In genomic region chr4:103091601-103092223, GRCh38 we compare ENCODE assay signal across 8 cellular contexts. TPM values are rescaled to one million over a fixed set of nuclear protein-coding genes. Genes with fewer than 3 reads are reported as not detected.
DNase-seq lines count a peak whose midpoint lies in the region; ATAC-seq and TF ChIP-seq lines count a peak whose summit lies in the region.

No MANE protein-coding gene starts in this region.

- H3K27ac ChIP-seq in heart left ventricle = no peak overlapping the region
- H3K27ac ChIP-seq in right cardiac atrium (ENCODE audit: low read length) = no peak overlapping the region
- H3K27ac ChIP-seq in H9 (ENCODE audit: insufficient read length, low read depth, low read length) = no peak overlapping the region
- no peak overlapping the region for H3K27ac ChIP-seq in RWPE2 (ENCODE audit: poor library complexity, severe bottlenecking)
- H3K27ac ChIP-seq in testis = no peak overlapping the region

- TF ChIP-seq CTCF in heart left ventricle (IDR thresholded peaks at IDR 0.05) (peak in 11 of 12 donors; percentile 12 to 55 (median 42)), H9 (conservative IDR thresholded peaks at IDR 0.05) (peak; percentile 79), LNCAP (IDR thresholded peaks at IDR 0.05) (peak; percentile 62), RWPE2 (IDR thresholded peaks at IDR 0.05; ENCODE audit: poor library complexity, severe bottlenecking) (peak; percentile 84), astrocyte of the spinal cord (IDR thresholded peaks at IDR 0.05; ENCODE audit: low read depth, low read length) (peak; percentile 55), testis (IDR thresholded peaks at IDR 0.05) (peak in 1 of 3 experiments; percentile 5)

- no peaks in the 10 kb centered on the region for H3K9me3 Mint-ChIP-seq in H9

- peaks cover 0 to 85% (median 49%) of the 10 kb centered on the region in 9 donors for H3K36me3 ChIP-seq in heart left ventricle
- H3K36me3 ChIP-seq in RWPE2 (ENCODE audit: low read depth) = peaks cover 30% of the 10 kb centered on the region
- no peaks in the 10 kb centered on the region for H3K36me3 ChIP-seq in testis (ENCODE audit: low read depth, missing control alignments)

- no peak overlapping the region for H2AFZ ChIP-seq in H9 (ENCODE audit: low read length)

- no peak overlapping the region for H4K5ac ChIP-seq in H9 (ENCODE audit: insufficient read length, low read depth, low read length)

- peaks cover 13 to 39% (median 36%) of the 10 kb centered on the region in 3 experiments; a peak in 6 of 7 replicates for H3K36me3 Mint-ChIP-seq in H9 (ENCODE audit: insufficient read depth in 1 of 3, low read depth in 3 of 3)

- no peak overlapping the region for H2BK20ac ChIP-seq in H9 (ENCODE audit: low read depth, low read length, poor library complexity, severe bottlenecking)

- H3K56ac ChIP-seq in H9 (ENCODE audit: insufficient read length, low read depth, low read length) = no peak overlapping the region

- no peaks in the 10 kb centered on the region for H3K27me3 Mint-ChIP-seq in H9 (ENCODE audit: low read depth)

- 0 out of 4 replicates have a peak, but pooled peaks cover 0 to 2% of the 10 kb centered on the region in 2 experiments for H3K4me1 Mint-ChIP-seq in H9

- no peak overlapping the region for H2BK12ac ChIP-seq in H9 (ENCODE audit: insufficient read length, low read depth, low read length)

- H3K9me3 ChIP-seq in heart left ventricle (no peaks in the 10 kb centered on the region), right cardiac atrium (ENCODE audit: control insufficient read depth, low read length) (no peaks in the 10 kb centered on the region), H9 (ENCODE audit: control insufficient read depth, low read depth, low read length) (no peaks in the 10 kb centered on the region), RWPE2 (ENCODE audit: severe bottlenecking) (no peaks in the 10 kb centered on the region), testis (no peaks in the 10 kb centered on the region)

- H2BK120ac ChIP-seq in H9 (ENCODE audit: low read depth, low read length, poor library complexity, severe bottlenecking) = no peak overlapping the region

- intact Hi-C loops in heart left ventricle (cut with DNase I) = loop anchor here in 9 of 10 donors (5.0 to 10.0 kb wide), 9 partner anchors 47 to 657 kb away; partner anchors contain the start of gene SLC9B1 (in 1 of the 9)
- intact Hi-C loops in right cardiac atrium (cut with DNase I) = loop anchor here in 3 of 4 donors (5.0 to 10.0 kb wide), 2 partner anchors 467 to 644 kb away; no protein-coding TSS in a partner anchor
- intact Hi-C loops in left colon (cut with DNase I, micrococcal nuclease) = loop anchor here in 1 of 2 donors (10.0 kb wide), 1 partner anchor 47 kb away; no protein-coding TSS in a partner anchor
- intact Hi-C loops in testis (cut with DNase I; ENCODE audit: low total_unique reads) = no loop called here

- no peak overlapping the region for H3K27ac Mint-ChIP-seq in H9

- H3K4me3 ChIP-seq in heart left ventricle (no peak overlapping the region), right cardiac atrium (ENCODE audit: low read length) (no peak overlapping the region), RWPE2 (ENCODE audit: severe bottlenecking) (no peak overlapping the region), astrocyte of the spinal cord (ENCODE audit: low read depth, low read length) (no peak overlapping the region), testis (no peak overlapping the region)

- TF ChIP-seq POLR2A in heart left ventricle (IDR thresholded peaks at IDR 0.05) = no peak
- no peak for TF ChIP-seq POLR2A in testis (IDR thresholded peaks at IDR 0.05)

- H3T11ph ChIP-seq in H9 (ENCODE audit: low read length) = no peak overlapping the region

- H4K91ac ChIP-seq in H9 (ENCODE audit: insufficient read length, low read depth, low read length) = no peak overlapping the region

- H3K79me2 ChIP-seq in H9 (ENCODE audit: insufficient read depth, low read length) = no peaks in the 10 kb centered on the region

- no peak overlapping the region; a peak in 1 of 5 replicates for H3K4me3 Mint-ChIP-seq in H9

- no peak overlapping the region for H3K23ac ChIP-seq in H9 (ENCODE audit: insufficient read length, low read depth, low read length)

- H2BK5ac ChIP-seq in H9 (ENCODE audit: insufficient read length, low read length) = no peak overlapping the region

- no peak overlapping the region for H3K9ac ChIP-seq in H9 (ENCODE audit: extremely low read depth, insufficient read length, low read length)

- DNase-seq in heart left ventricle = no peak
- no peak for DNase-seq in right cardiac atrium
- DNase-seq in H9 = no peak
- DNase-seq in RWPE2 (ENCODE audit: low spot score) = no peak
- peak; percentile 78 for DNase-seq in astrocyte of the spinal cord (ENCODE audit: low read depth, low spot score)
- peak in 1 of 2 donors; percentile 16 for DNase-seq in left colon
- peak; percentile 33 for DNase-seq in testis

- H3K4me1 ChIP-seq in heart left ventricle (peaks cover 0 to 14% (median 0%) of the 10 kb centered on the region in 12 donors), right cardiac atrium (ENCODE audit: control insufficient read depth, insufficient read depth, low read length) (no peaks in the 10 kb centered on the region), H9 (ENCODE audit: insufficient read depth, low read length) (no peaks in the 10 kb centered on the region), RWPE2 (ENCODE audit: insufficient read depth, poor library complexity, severe bottlenecking) (no peaks in the 10 kb centered on the region), testis (no peaks in the 10 kb centered on the region)

- in situ Hi-C loops in astrocyte of the spinal cord (cut with HindIII; ENCODE audit: low sequenced_read_pairs) = no loop called here

- H4K8ac ChIP-seq in H9 (replicated peaks; ENCODE audit: insufficient read length, low read depth, low read length) = no peak overlapping the region

- H3K4me2 ChIP-seq in H9 (ENCODE audit: insufficient read depth, insufficient read length, low read length) = no peak overlapping the region

- H3K18ac ChIP-seq in H9 (ENCODE audit: insufficient read length, low read depth, low read length) = no peak overlapping the region

- no peak overlapping the region for H3K4ac ChIP-seq in H9 (ENCODE audit: low read depth, low read length)

- no peak overlapping the region for H3K14ac ChIP-seq in H9 (ENCODE audit: insufficient read depth, low read length)

- WGBS in heart left ventricle, 4 donors = 64 to 74% (median 69%) methylated on average over 3 of the region's 3 CpGs
- 56% methylated on average over 3 of the region's 3 CpGs for WGBS in right cardiac atrium
- WGBS in H9 (ENCODE audit: extremely low coverage, insufficient read length, low lambda C conversion rate) = no CpG with 5 or more reads among the region's 3 CpGs
- WGBS in testis, 2 donors = 62 to 66% methylated on average over 3 of the region's 3 CpGs

- H3K27me3 ChIP-seq in heart left ventricle (no peaks in the 10 kb centered on the region), right cardiac atrium (ENCODE audit: control insufficient read depth, insufficient read depth) (no peaks in the 10 kb centered on the region), H9 (ENCODE audit: insufficient read depth, low read length) (no peaks in the 10 kb centered on the region), RWPE2 (ENCODE audit: insufficient read depth, poor library complexity, severe bottlenecking) (no peaks in the 10 kb centered on the region), testis (no peaks in the 10 kb centered on the region)

- H3K79me1 ChIP-seq in H9 (ENCODE audit: insufficient read depth, low read depth, low read length, poor library complexity, severe bottlenecking) = no peaks in the 10 kb centered on the region

- ATAC-seq in heart left ventricle (no peak), right cardiac atrium (no peak), RWPE2 (ENCODE audit: low read depth) (peak; percentile 41; the same call in 2 of the 3 replicates), left colon (peak; percentile 67)

- no peak overlapping the region for H2AK5ac ChIP-seq in H9 (ENCODE audit: insufficient read length, low read length)

- H2BK15ac ChIP-seq in H9 (ENCODE audit: low read depth, low read length) = no peak overlapping the region

- no peaks in the 10 kb centered on the region for H3K23me2 ChIP-seq in H9 (ENCODE audit: insufficient read length, low read depth, low read length, poor library complexity, severe bottlenecking)

- no peaks in the 10 kb centered on the region for H4K20me1 ChIP-seq in H9 (ENCODE audit: control insufficient read depth, insufficient read depth, insufficient read length)

RNA-seq across cellular contexts. Expression of gene BDH2, which starts 7.9 kb away (rescaled TPM):
- total RNA-seq in heart left ventricle (10 to 100 TPM; 20.3 to 38.0 (median 25.8) TPM), right cardiac atrium (10 to 100 TPM; 33.1 to 49.5 (median 43.9) TPM), H9 (2021) (39.3 and 40.2 TPM in 2 replicates), left colon (10 to 100 TPM; 28.6 to 35.4 TPM), testis (10 to 100 TPM; 53.1 to 54.7 TPM)
- polyA plus RNA-seq in heart left ventricle (10 to 100 TPM; 21.4 to 23.0 TPM), right cardiac atrium (46.6 TPM), testis (ENCODE audit: insufficient read depth, low read depth, low replicate concordance) (41.2 TPM)

RNA-seq across cellular contexts. Expression of gene SLC9B2, which starts 15.2 kb away (rescaled TPM):
- 1 to 10 TPM; 1.4 to 7.1 (median 4.6) TPM for total RNA-seq in heart left ventricle
- 1 to 10 TPM; 1.7 to 5.1 TPM for polyA plus RNA-seq in heart left ventricle
- total RNA-seq in right cardiac atrium = 10 to 100 TPM in 1 of 4 donors, 1 to 10 TPM in 3; 7.5 to 12.7 (median 8.7) TPM
- 5.0 TPM for polyA plus RNA-seq in right cardiac atrium
- total RNA-seq in H9 (2021) = 6.8 and 7.3 TPM in 2 replicates
- 1 to 10 TPM; 1.2 to 3.1 TPM for total RNA-seq in left colon
- total RNA-seq in testis = 10 to 100 TPM; 10.2 to 14.6 TPM
- 9.7 TPM for polyA plus RNA-seq in testis (ENCODE audit: insufficient read depth, low read depth, low replicate concordance)

Comparison
In these comparisons a context has a peak if more than half of its experiments do, and no peak if none do; other contexts are left out.
1. ATAC-seq: peak in RWPE2 (single experiment) and left colon (single experiment); none in heart left ventricle (0 of 4) and right cardiac atrium (0 of 2).
2. DNase-seq: peak in astrocyte of the spinal cord (single experiment) and testis (single experiment); none in heart left ventricle (0 of 5), right cardiac atrium (0 of 3), H9 (single experiment) and RWPE2 (single experiment).